31 cellular contexts compared by ENCODE assay signal in the genomic region with DNA sequence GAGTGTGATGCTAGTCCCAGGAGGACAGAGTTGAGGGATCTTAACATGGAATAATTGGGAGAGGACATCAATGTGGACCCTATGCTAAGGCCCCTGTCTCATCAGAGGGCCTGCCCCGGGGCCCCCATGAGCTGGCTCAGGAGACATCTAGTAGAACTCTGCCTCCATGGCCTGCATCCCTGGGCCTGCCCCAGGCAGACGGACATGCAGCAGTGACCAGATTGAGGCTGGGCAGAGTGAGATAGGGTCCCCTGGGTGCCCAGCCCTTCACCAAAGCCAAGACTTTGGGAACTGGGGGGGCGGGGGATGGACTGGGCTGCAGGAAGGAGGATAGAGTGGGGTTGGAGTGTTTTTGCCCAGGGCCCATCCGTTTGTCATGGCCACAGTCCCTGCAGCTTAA.
DNase-seq lines count a peak whose midpoint lies in the region; ATAC-seq and TF ChIP-seq lines count a peak whose summit lies in the region.
"Had no signal": no experiment of that assay in that cellular context is flagged by ENCODE, and none has a peak within 500 bp of the region (broad histone marks: within the 10 kb centered on the region; RNA-seq: fewer than 3 reads in every experiment).

No MANE protein-coding gene starts in this region.

- H3K4me1 ChIP-seq in CD4-positive, CD25-positive, alpha-beta regulatory T cell (ENCODE audit: control insufficient read depth, insufficient read depth, low read length, poor library complexity, severe bottlenecking): no peaks in the 10 kb centered on the region
- peaks cover 5 to 30% (median 23%) of the 10 kb centered on the region in 6 donors for H3K4me1 ChIP-seq in spleen
- H3K4me1 ChIP-seq: A549, breast epithelium, SJCRH30 had no signal

- no peaks in the 10 kb centered on the region for H3K27me3 Mint-ChIP-seq in CD4-positive, CD25-positive, alpha-beta regulatory T cell
- no peaks in the 10 kb centered on the region for H3K27me3 Mint-ChIP-seq in activated T-helper 17 cell treated with anti-CD3 and anti-CD28 coated beads, Interleukin-2, amount 50 U/mL, for 72 hours
- H3K27me3 Mint-ChIP-seq: activated naive CD8-positive, alpha-beta T cell; stimulated activated naive CD8-positive, alpha-beta T cell treated with anti-CD3 and anti-CD28 coated beads, Interleukin-15, Interleukin-2, amounts not matched to agents 100 ng/mL and 50 ng/mL, for 24 hours had no signal

- H3K36me3 Mint-ChIP-seq in CD4-positive, CD25-positive, alpha-beta regulatory T cell: peaks cover 56% of the 10 kb centered on the region
- H3K36me3 Mint-ChIP-seq in activated T-helper 17 cell treated with anti-CD3 and anti-CD28 coated beads, Interleukin-2, amount 50 U/mL, for 72 hours (ENCODE audit: low read depth): peaks cover 56% of the 10 kb centered on the region

- no peak for ATAC-seq in CD4-positive, CD25-positive, alpha-beta regulatory T cell (ENCODE audit: low read depth in 2 of 2)
- ATAC-seq in HG03196 (IDR thresholded peaks at IDR 0.05; ENCODE audit: unreplicated experiment): peak; percentile 6
- no peak for ATAC-seq in activated T-helper 17 cell treated with anti-CD3 and anti-CD28 coated beads, Interleukin-2, amount 50 U/mL, for 72 hours (replicated peaks)
- ATAC-seq in HG03159 (IDR thresholded peaks at IDR 0.05; ENCODE audit: unreplicated experiment): no peak
- ATAC-seq: A549, left colon had no signal

- H3K4me3 ChIP-seq in CD4-positive, CD25-positive, alpha-beta regulatory T cell (ENCODE audit: low read depth, low read length): no peak overlapping the region
- no peak overlapping the region for H3K4me3 ChIP-seq in spleen
- H3K4me3 ChIP-seq: A549, breast epithelium, ovary, SJCRH30, testis had no signal

- peak overlapping the region in 2 of 3 donors; percentile 64 to 79 for H3K27ac Mint-ChIP-seq in CD4-positive, CD25-positive, alpha-beta regulatory T cell
- H3K27ac Mint-ChIP-seq in activated T-helper 17 cell treated with anti-CD3 and anti-CD28 coated beads, Interleukin-2, amount 50 U/mL, for 72 hours: peak overlapping the region; percentile 54
- H3K27ac Mint-ChIP-seq: activated naive CD8-positive, alpha-beta T cell; immature natural killer cell; nephron progenitor cell; stimulated activated naive CD8-positive, alpha-beta T cell treated with anti-CD3 and anti-CD28 coated beads, Interleukin-15, Interleukin-2, amounts not matched to agents 100 ng/mL and 50 ng/mL, for 24 hours had no signal

- no peak overlapping the region for H3K27ac ChIP-seq in CD4-positive, CD25-positive, alpha-beta regulatory T cell (ENCODE audit: insufficient read depth, low read length, poor library complexity, severe bottlenecking)
- peak overlapping the region in 3 of 8 donors; percentile 8 to 45 (median 22) for H3K27ac ChIP-seq in spleen
- H3K27ac ChIP-seq: A549, breast epithelium, ovary, SJCRH30, testis, WERI-Rb-1 had no signal

- no peak overlapping the region for H3K4me3 Mint-ChIP-seq in CD4-positive, CD25-positive, alpha-beta regulatory T cell
- no peak overlapping the region for H3K4me3 Mint-ChIP-seq in activated T-helper 17 cell treated with anti-CD3 and anti-CD28 coated beads, Interleukin-2, amount 50 U/mL, for 72 hours
- H3K4me3 Mint-ChIP-seq: activated naive CD8-positive, alpha-beta T cell; immature natural killer cell; nephron progenitor cell; stimulated activated naive CD8-positive, alpha-beta T cell treated with anti-CD3 and anti-CD28 coated beads, Interleukin-15, Interleukin-2, amounts not matched to agents 100 ng/mL and 50 ng/mL, for 24 hours had no signal

- TF ChIP-seq CTCF in spleen (IDR thresholded peaks at IDR 0.05 in 8 of 11, conservative IDR thresholded peaks at IDR 0.05 in 3 of 11): no peak

- no peaks in the 10 kb centered on the region for H3K27me3 ChIP-seq in CD4-positive, CD25-positive, alpha-beta regulatory T cell (ENCODE audit: control insufficient read depth, insufficient read depth, low read length)
- no peaks in the 10 kb centered on the region for H3K27me3 ChIP-seq in spleen (replicated peaks in 1 of 7)
- H3K27me3 ChIP-seq: breast epithelium, ovary, SJCRH30, testis had no signal

- no peaks in the 10 kb centered on the region for H3K9me3 ChIP-seq in CD4-positive, CD25-positive, alpha-beta regulatory T cell (ENCODE audit: control insufficient read depth in 2 of 2, low read length in 2 of 2)
- H3K9me3 ChIP-seq in spleen: peaks cover 0 to 7% (median 0%) of the 10 kb centered on the region in 8 donors
- H3K9me3 ChIP-seq: A549, breast epithelium, ovary, SJCRH30, testis had no signal

- intact Hi-C loops in spleen (cut with DNase I; ENCODE audit: low total_unique reads): no loop called here

- no peaks in the 10 kb centered on the region for H3K9me3 Mint-ChIP-seq in CD4-positive, CD25-positive, alpha-beta regulatory T cell
- H3K9me3 Mint-ChIP-seq in activated T-helper 17 cell treated with anti-CD3 and anti-CD28 coated beads, Interleukin-2, amount 50 U/mL, for 72 hours: no peaks in the 10 kb centered on the region
- H3K9me3 Mint-ChIP-seq: immature natural killer cell; nephron progenitor cell; stimulated activated naive CD8-positive, alpha-beta T cell treated with anti-CD3 and anti-CD28 coated beads, Interleukin-15, Interleukin-2, amounts not matched to agents 100 ng/mL and 50 ng/mL, for 24 hours had no signal

- H3K4me1 Mint-ChIP-seq in CD4-positive, CD25-positive, alpha-beta regulatory T cell: peaks cover 0 to 10% (median 7%) of the 10 kb centered on the region in 4 donors
- peaks cover 5% of the 10 kb centered on the region for H3K4me1 Mint-ChIP-seq in activated T-helper 17 cell treated with anti-CD3 and anti-CD28 coated beads, Interleukin-2, amount 50 U/mL, for 72 hours

- peaks cover 33% of the 10 kb centered on the region for H3K36me3 ChIP-seq in CD4-positive, CD25-positive, alpha-beta regulatory T cell (ENCODE audit: control insufficient read depth, insufficient read depth, low read length)
- peaks cover 0 to 75% (median 2%) of the 10 kb centered on the region in 6 donors for H3K36me3 ChIP-seq in spleen
- H3K36me3 ChIP-seq: breast epithelium, ovary had no signal

- TF ChIP-seq POLR2A in spleen (IDR thresholded peaks at IDR 0.05): no peak

- DNase-seq in CD4-positive, CD25-positive, alpha-beta regulatory T cell: no peak
- DNase-seq in spleen (peak; percentile 76), NK-92 (lab: John Stamatoyannopoulos, UW; ENCODE audit: unreplicated experiment) (no peak), DMS53 treated with DMSO at 0.1 percent for 48 hours (lab: John Stamatoyannopoulos, UW; ENCODE audit: unreplicated experiment) (no peak), dermis blood vessel endothelial cell (no peak)
- DNase-seq: activated CD4-positive, alpha-beta T cell treated with anti-CD3 and anti-CD28 coated beads for 48 hours; activated effector memory CD4-positive, alpha-beta T cell treated with Interleukin-2 at 50 U/mL for 16 hours; activated T-cell treated with anti-CD3 and anti-CD28 coated beads for 4 hours; AML-193; anterior cingulate cortex; effector CD8-positive, alpha-beta T cell; immature natural killer cell; mammary epithelial cell; NCI-H146; NCI-H2107; NCI-H345; NCI-H69; nephron progenitor cell; retina; SJCRH30; testis; WERI-Rb-1 had no signal

- 85 to 93% (median 88%) methylated on average over 3 to 4 of the region's 4 CpGs for WGBS in spleen, 5 donors
